1 cellular context compared by ENCODE assay signal in genomic region chr1:87989346-87989745, GRCh38.
TF ChIP-seq lines count a peak whose summit lies in the region.

No MANE protein-coding gene starts in this region.

TF ChIP-seq in GM23338, 12 proteins besides CTCF, POLR2A, EP300 and RAD21 (continued from another document):
- TF ChIP-seq REST (IDR thresholded peaks at IDR 0.05; ENCODE audit: unreplicated experiment) (no peak), ETS1 (IDR thresholded peaks at IDR 0.05) (no peak), JUNB (IDR thresholded peaks at IDR 0.05; ENCODE audit: unreplicated experiment) (no peak)
